ENCODE assay signal across 9 cellular contexts in genomic region chr12:27812502-27812901, GRCh38. TPM values are rescaled to one million over a fixed set of nuclear protein-coding genes. Genes with fewer than 3 reads are reported as not detected.
"Had no signal": no experiment of that assay in that cellular context is flagged by ENCODE, and none has a peak within 500 bp of the region (broad histone marks: within the 10 kb centered on the region; RNA-seq: fewer than 3 reads in every experiment).

No MANE protein-coding gene starts in this region.

- H3K4me3 ChIP-seq: GM23248, HAP-1 had no signal

- H3K4me1 ChIP-seq: HAP-1 had no signal

- DNase-seq: GM23248, GOT3, H7, HFFc6, KBM-7 had no signal

- H3K36me3 ChIP-seq: HAP-1 had no signal

- H3K9me3 ChIP-seq: HAP-1 had no signal

- H3K27ac ChIP-seq: GM23248, HL-60 had no signal

- H3K9ac ChIP-seq: GM23248 had no signal

RNA-seq across cellular contexts. Expression of gene MANSC4, which starts 32.5 kb away (rescaled TPM):
- total RNA-seq: GM23248, H4, H7, HFFc6, HT1080 had no signal
